ENCODE assay signal across 15 cellular contexts in genomic region chr12:124998705-124999104, GRCh38. TPM values are rescaled to one million over a fixed set of nuclear protein-coding genes. Genes with fewer than 3 reads are reported as not detected.
DNase-seq lines count a peak whose midpoint lies in the region; ATAC-seq and TF ChIP-seq lines count a peak whose summit lies in the region.
"Had no signal": no experiment of that assay in that cellular context is flagged by ENCODE, and none has a peak within 500 bp of the region (broad histone marks: within the 10 kb centered on the region; RNA-seq: fewer than 3 reads in every experiment).

No MANE protein-coding gene starts in this region.

- dilution Hi-C loops in mammary epithelial cell (cut with HindIII; ENCODE audit: low sequenced_read_pairs): no loop called here

- intact Hi-C loops in MCF 10A (cut with micrococcal nuclease): no loop called here
- intact Hi-C loops in mammary epithelial cell (cut with micrococcal nuclease): loop anchor here (10.0 kb wide), 1 partner anchor 186 kb away; the partner anchor contains the start of gene TMEM132B
- intact Hi-C loops in esophagus muscularis mucosa (cut with DNase I): no loop called here

- no TSS peak for BruUV-seq in MCF 10A (replicated peaks; lab: Mats Ljungman, UMichigan)
- BruUV-seq in mammary epithelial cell (replicated peaks; lab: Mats Ljungman, UMichigan): no TSS peak

- in situ Hi-C loops in mammary epithelial cell (cut with MboI; ENCODE audit: low sequenced_read_pairs in 2 of 2): no loop called here

- POLR2A ChIA-PET in MCF 10A (lab: Yijun Ruan, JAX): interaction anchor here (0.6 kb wide), 1 partner anchor 9 kb away, joined by 3 read pairs; no protein-coding TSS in a partner anchor
- POLR2A ChIA-PET in HEK293 (lab: Yijun Ruan, JAX): no interaction called here
- POLR2A ChIA-PET in WTC11 (lab: Charles Lee): no interaction called here

- H3K4me3 Mint-ChIP-seq in MCF 10A (ENCODE audit: unreplicated experiment) (no peak overlapping the region), WTC11 (no peak overlapping the region)
- H3K4me3 Mint-ChIP-seq: H9 had no signal

- H3K9me3 ChIP-seq in mammary epithelial cell (replicated peaks; ENCODE audit: insufficient read depth, low read length): no peaks in the 10 kb centered on the region
- no peaks in the 10 kb centered on the region for H3K9me3 ChIP-seq in HEK293 (ENCODE audit: control insufficient read depth, insufficient read depth, low read depth, low read length)
- no peaks in the 10 kb centered on the region for H3K9me3 ChIP-seq in esophagus muscularis mucosa

- H3K27ac ChIP-seq in mammary epithelial cell (ENCODE audit: insufficient read depth, low read depth, low read length) (no peak overlapping the region), HEK293 (ENCODE audit: extremely low read depth, low read depth, low read length) (no peak overlapping the region), esophagus muscularis mucosa (replicated peaks in 1 of 4) (no peak overlapping the region), foreskin keratinocyte (no peak overlapping the region)
- H3K27ac ChIP-seq: BLaER1 treated with 17β-estradiol and CSF1 and Interleukin-3, amounts not matched to agents 10 nM and 100 nM had no signal

- H4K20me1 ChIP-seq in mammary epithelial cell (ENCODE audit: insufficient read depth, low read length): no peaks in the 10 kb centered on the region

- peaks cover 5% of the 10 kb centered on the region for H3K36me3 Mint-ChIP-seq in MCF 10A (ENCODE audit: insufficient read depth, unreplicated experiment)
- H3K36me3 Mint-ChIP-seq in WTC11: peaks cover 2% of the 10 kb centered on the region; the same call in 1 of the 2 replicates

- H3K27ac Mint-ChIP-seq in MCF 10A (ENCODE audit: low read depth, unreplicated experiment) (peak overlapping the region; percentile 6), WTC11 (no peak overlapping the region)
- H3K27ac Mint-ChIP-seq: H9 had no signal

- H3K4me1 ChIP-seq in mammary epithelial cell (ENCODE audit: insufficient read depth, low read length): peaks cover 7% of the 10 kb centered on the region
- no peaks in the 10 kb centered on the region for H3K4me1 ChIP-seq in HEK293 (ENCODE audit: control insufficient read depth, insufficient read depth, low read length)
- H3K4me1 ChIP-seq in esophagus muscularis mucosa: peaks cover 6 to 17% (median 10%) of the 10 kb centered on the region in 4 donors
- no peaks in the 10 kb centered on the region for H3K4me1 ChIP-seq in foreskin keratinocyte

- H3K27me3 Mint-ChIP-seq in MCF 10A (ENCODE audit: insufficient read depth, unreplicated experiment) (no peaks in the 10 kb centered on the region), WTC11 (ENCODE audit: low read depth) (no peaks in the 10 kb centered on the region)
- H3K27me3 Mint-ChIP-seq: CD4-positive, CD25-positive, alpha-beta regulatory T cell had no signal

- H3K79me2 ChIP-seq in mammary epithelial cell (ENCODE audit: insufficient read depth, low read length): peaks cover 87% of the 10 kb centered on the region

- no peak for TF ChIP-seq EP300 in esophagus muscularis mucosa (IDR thresholded peaks at IDR 0.05)

- no peak for TF ChIP-seq POLR2A in esophagus muscularis mucosa (IDR thresholded peaks at IDR 0.05; ENCODE audit: low read depth)

- WGBS in mammary epithelial cell (ENCODE audit: low coverage, missing lambda C conversion rate): 100% methylated on average over 4 of the region's 4 CpGs
- WGBS in esophagus muscularis mucosa: 84% methylated on average over 4 of the region's 4 CpGs

- peaks cover 6% of the 10 kb centered on the region for H3K4me1 Mint-ChIP-seq in MCF 10A (ENCODE audit: insufficient read depth, unreplicated experiment)
- peaks cover 15% of the 10 kb centered on the region for H3K4me1 Mint-ChIP-seq in WTC11

- H3K9me3 Mint-ChIP-seq in MCF 10A (ENCODE audit: unreplicated experiment): no peaks in the 10 kb centered on the region
- H3K9me3 Mint-ChIP-seq in WTC11: no peaks in the 10 kb centered on the region
- H3K9me3 Mint-ChIP-seq: CD4-positive, CD25-positive, alpha-beta regulatory T cell had no signal

- H3K36me3 ChIP-seq in mammary epithelial cell (ENCODE audit: insufficient read depth, low read length) (no peaks in the 10 kb centered on the region), HEK293 (ENCODE audit: control insufficient read depth in 2 of 2, insufficient read depth in 1 of 2, low read length in 2 of 2) (peaks cover 3 to 5% of the 10 kb centered on the region in 2 experiments; a peak in 2 of 3 replicates), esophagus muscularis mucosa (no peaks in the 10 kb centered on the region)

- TF ChIP-seq CTCF in MCF 10A (IDR thresholded peaks at IDR 0.05; ENCODE audit: unreplicated experiment) (no peak), mammary epithelial cell (conservative IDR thresholded peaks at IDR 0.05 in 1 of 2, IDR thresholded peaks at IDR 0.05 in 1 of 2; ENCODE audit: extremely low read depth in 1 of 2, insufficient read depth in 1 of 2, low read depth in 1 of 2, low read length in 2 of 2) (no peak), HEK293 (tag by site-specific recombination; IDR thresholded peaks at IDR 0.05) (no peak), WTC11 (IDR thresholded peaks at IDR 0.05) (no peak), esophagus muscularis mucosa (IDR thresholded peaks at IDR 0.05) (no peak), foreskin keratinocyte (conservative IDR thresholded peaks at IDR 0.05) (no peak)

- H2AFZ ChIP-seq in mammary epithelial cell (ENCODE audit: low read depth, low read length): no peak overlapping the region

- DNase-seq in MCF 10A (ENCODE audit: unreplicated experiment) (no peak), mammary epithelial cell (no peak), WTC11 (ENCODE audit: low spot score) (no peak), esophagus muscularis mucosa (ENCODE audit: extremely low spot score) (no peak), foreskin keratinocyte (no peak)
- DNase-seq: 8988T; AML-193; Calu3; CD4-positive, CD25-positive, alpha-beta regulatory T cell; DMS 273 treated with DMSO at 0.1 percent for 48 hours; GOT3; H9 had no signal

- no peak overlapping the region for H3K9ac ChIP-seq in mammary epithelial cell (ENCODE audit: insufficient read depth, low read length)
- H3K9ac ChIP-seq: BLaER1 treated with 17β-estradiol and CSF1 and Interleukin-3, amounts not matched to agents 10 nM and 100 nM had no signal

- ATAC-seq in WTC11: no peak
- no peak for ATAC-seq in HG02588 (IDR thresholded peaks at IDR 0.05; ENCODE audit: unreplicated experiment)
- ATAC-seq in foreskin keratinocyte: no peak

- H3K27me3 ChIP-seq in mammary epithelial cell (ENCODE audit: insufficient read depth, low read length): no peaks in the 10 kb centered on the region
- no peaks in the 10 kb centered on the region for H3K27me3 ChIP-seq in esophagus muscularis mucosa
- H3K27me3 ChIP-seq in foreskin keratinocyte: no peaks in the 10 kb centered on the region
- H3K27me3 ChIP-seq: BLaER1 treated with 17β-estradiol and CSF1 and Interleukin-3, amounts not matched to agents 10 nM and 100 nM had no signal

- no peak overlapping the region for H3K4me2 ChIP-seq in mammary epithelial cell (ENCODE audit: insufficient read depth, low read depth, low read length)
- H3K4me2 ChIP-seq: BLaER1 treated with 17β-estradiol and CSF1 and Interleukin-3, amounts not matched to agents 10 nM and 100 nM had no signal

- CTCF ChIA-PET in MCF 10A (lab: Yijun Ruan, JAX): interaction anchor here (1.1 to 1.2 kb wide), 2 partner anchors 66 to 92 kb away, joined by 3 read pairs; partner anchors contain the start of gene AACS
- CTCF ChIA-PET in mammary epithelial cell (lab: Charles Lee; ENCODE audit: low non-redundant PET): no interaction called here
- CTCF ChIA-PET in HEK293 (lab: Yijun Ruan, JAX): interaction anchor here (0.7 kb wide), 1 partner anchor 19 kb away, joined by 3 read pairs; no protein-coding TSS in a partner anchor
- CTCF ChIA-PET in WTC11 (lab: Charles Lee): interaction anchor here (1.2 kb wide), 1 partner anchor 58 kb away, joined by 5 read pairs; no protein-coding TSS in a partner anchor

- H3K4me3 ChIP-seq in mammary epithelial cell (replicated peaks in 1 of 3; ENCODE audit: insufficient read depth in 1 of 3, low read depth in 2 of 3, low read length in 3 of 3) (no peak overlapping the region), HEK293 (ENCODE audit: low read depth, low read length) (no peak overlapping the region), esophagus muscularis mucosa (no peak overlapping the region)
- H3K4me3 ChIP-seq: BLaER1 treated with 17β-estradiol and CSF1 and Interleukin-3, amounts not matched to agents 10 nM and 100 nM had no signal

TF ChIP-seq in HEK293, 187 proteins besides CTCF, POLR2A, EP300 and RAD21:
- TF ChIP-seq ZNF530 (tag by site-specific recombination; IDR thresholded peaks at IDR 0.05; ENCODE audit: low read depth) (no peak), ZNF121 (tag by site-specific recombination; IDR thresholded peaks at IDR 0.05) (peak; percentile 88), ZNF623 (tag by site-specific recombination; IDR thresholded peaks at IDR 0.05) (no peak), GLIS2 (tag by site-specific recombination; IDR thresholded peaks at IDR 0.05) (no peak)

TF ChIP-seq in WTC11, 78 proteins besides CTCF, POLR2A, EP300 and RAD21:
- TF ChIP-seq ZNF138 (CRISPR knock-in tag; conservative IDR thresholded peaks at IDR 0.05) (no peak), ZNF121 (CRISPR knock-in tag; IDR thresholded peaks at IDR 0.05) (peak; percentile 71)

RNA-seq across cellular contexts. Expression of gene BRI3BP, which starts 5.3 kb away (rescaled TPM):
- total RNA-seq in MCF 10A (2022): 11.9 and 16.0 TPM in 2 replicates
- total RNA-seq in mammary epithelial cell: 10 to 100 TPM in 1 of 2 donors, 1 to 10 TPM in 1; 8.2 to 18.4 TPM
- polyA plus RNA-seq in mammary epithelial cell: 13.9 TPM
- polyA minus RNA-seq in mammary epithelial cell: 36.4 TPM
- 11.5 to 11.9 TPM (median 11.8 TPM) in 3 replicates for total RNA-seq in WTC11 (2021)
- total RNA-seq in esophagus muscularis mucosa: 1 to 10 TPM; 2.2 to 3.3 (median 2.5) TPM
- total RNA-seq in foreskin keratinocyte: 22.3 and 25.1 TPM in 2 replicates
- 7.7 and 9.5 TPM in 2 replicates for polyA plus RNA-seq in foreskin keratinocyte

RNA-seq across cellular contexts. Expression of gene DHX37, which starts 9.8 kb away (rescaled TPM):
- total RNA-seq in MCF 10A (2022) (12.7 and 19.0 TPM in 2 replicates), mammary epithelial cell (10 to 100 TPM; 15.8 to 21.8 TPM), WTC11 (2021) (31.7 to 40.5 TPM (median 33.0 TPM) in 3 replicates), esophagus muscularis mucosa (10 to 100 TPM in 3 of 4 donors, 1 to 10 TPM in 1; 7.9 to 16.3 (median 14.7) TPM), foreskin keratinocyte (24.8 and 27.7 TPM in 2 replicates)
- polyA plus RNA-seq in mammary epithelial cell (13.4 TPM), foreskin keratinocyte (13.9 and 15.7 TPM in 2 replicates)
- 35.5 TPM for polyA minus RNA-seq in mammary epithelial cell
